11 cellular contexts compared by ENCODE assay signal in the genomic region with DNA sequence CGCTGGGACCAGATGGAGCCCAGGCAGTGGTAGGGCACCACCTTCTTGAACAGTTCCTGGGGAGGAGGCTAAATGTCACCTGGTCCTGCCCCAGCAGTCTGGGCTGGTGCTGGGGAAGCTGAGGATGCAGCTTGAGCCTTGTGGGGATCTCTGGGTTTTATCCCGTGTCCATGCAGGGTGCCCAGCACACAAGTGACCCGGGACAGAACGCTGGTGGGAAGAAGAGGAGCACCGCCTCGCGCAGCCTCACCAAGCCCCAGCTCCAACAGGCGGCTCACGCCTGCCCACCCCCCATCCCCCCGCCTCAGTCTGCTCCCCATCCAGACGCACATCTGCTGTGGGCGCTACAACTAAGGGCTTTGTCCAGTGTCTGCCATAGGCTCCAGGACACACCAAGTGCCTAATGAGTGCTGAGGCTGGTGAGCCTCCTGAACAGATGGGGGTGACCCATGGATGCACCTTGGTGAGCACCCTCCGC.
"Had no signal": no experiment of that assay in that cellular context is flagged by ENCODE, and none has a peak within 500 bp of the region (broad histone marks: within the 10 kb centered on the region; RNA-seq: fewer than 3 reads in every experiment).

No MANE protein-coding gene starts in this region.

- ATAC-seq: activated naive CD4-positive, alpha-beta T cell treated with anti-CD3 and anti-CD28 coated beads, Interleukin-2, amount 50 U/mL, for 72 hours; naive thymus-derived CD4-positive, alpha-beta T cell; WTC11 had no signal

- DNase-seq: activated CD4-positive, alpha-beta T cell treated with anti-CD3 and anti-CD28 coated beads for 48 hours; amygdala; foreskin melanocyte; SK-N-SH; stimulated activated CD4-positive, alpha-beta T cell treated with anti-CD3 and anti-CD28 coated beads, Interleukin-15, amount 100 ng/mL, for 24 hours; stomach; thyroid gland had no signal

- H3K27ac ChIP-seq: stomach, thyroid gland, uterus had no signal

- H3K9me3 Mint-ChIP-seq: activated naive CD4-positive, alpha-beta T cell treated with anti-CD3 and anti-CD28 coated beads, Interleukin-2, amount 50 U/mL, for 72 hours; naive thymus-derived CD4-positive, alpha-beta T cell; WTC11 had no signal

- H3K4me3 Mint-ChIP-seq: naive thymus-derived CD4-positive, alpha-beta T cell; WTC11 had no signal

- H3K27me3 Mint-ChIP-seq: naive thymus-derived CD4-positive, alpha-beta T cell had no signal
